23 cellular contexts compared by ENCODE assay signal in the genomic region with DNA sequence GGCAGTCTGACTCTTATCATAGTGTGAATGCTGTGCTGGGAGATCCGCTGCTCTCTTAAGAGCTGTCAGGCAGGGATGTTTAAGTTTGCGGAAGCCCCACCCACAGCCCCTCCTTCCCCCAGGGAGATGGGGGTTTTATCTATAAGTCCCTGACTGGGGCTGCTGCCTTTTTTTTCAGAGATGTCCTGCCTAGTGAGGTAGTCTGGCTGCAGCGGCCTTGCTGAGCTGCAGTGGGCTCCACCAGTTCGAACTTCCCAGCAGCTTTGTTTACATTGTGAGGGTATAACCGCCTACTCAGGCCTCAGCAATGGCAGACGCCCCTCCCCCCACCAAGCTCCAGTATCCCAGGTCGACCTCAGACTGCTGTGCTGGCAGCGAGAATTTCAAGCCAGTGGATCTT.
"Had no signal": no experiment of that assay in that cellular context is flagged by ENCODE, and none has a peak within 500 bp of the region (broad histone marks: within the 10 kb centered on the region; RNA-seq: fewer than 3 reads in every experiment).

No MANE protein-coding gene starts in this region.

- H3K27me3 ChIP-seq: hepatocyte, right atrium auricular region, suprapubic skin, transverse colon, upper lobe of right lung, uterus had no signal

- H3K27ac Mint-ChIP-seq: effector memory CD8-positive, alpha-beta T cell; immature natural killer cell; natural killer cell; progenitor cell of endocrine pancreas; stimulated activated naive CD8-positive, alpha-beta T cell treated with anti-CD3 and anti-CD28 coated beads, Interleukin-15, amount 100 ng/mL, for 72 hours had no signal

- ATAC-seq: effector memory CD8-positive, alpha-beta T cell; left ventricle myocardium superior; lower lobe of right lung; natural killer cell; sciatic nerve; stimulated activated naive CD8-positive, alpha-beta T cell treated with anti-CD3 and anti-CD28 coated beads, Interleukin-15, amount 100 ng/mL, for 72 hours; upper lobe of right lung had no signal

- H3K27ac ChIP-seq: hepatocyte, lower lobe of right lung, parathyroid adenoma, right atrium auricular region, suprapubic skin, transverse colon, upper lobe of right lung, uterus had no signal

- H3K4me1 Mint-ChIP-seq: immature natural killer cell; natural killer cell; stimulated activated naive CD8-positive, alpha-beta T cell treated with anti-CD3 and anti-CD28 coated beads, Interleukin-15, amount 100 ng/mL, for 72 hours had no signal

- H3K4me3 ChIP-seq: hepatocyte, lower lobe of right lung, right atrium auricular region, smooth muscle cell, suprapubic skin, transverse colon, upper lobe of right lung, uterus had no signal

- H3K27me3 Mint-ChIP-seq: progenitor cell of endocrine pancreas; stimulated activated naive CD8-positive, alpha-beta T cell treated with anti-CD3 and anti-CD28 coated beads, Interleukin-15, amount 100 ng/mL, for 72 hours had no signal

- H3K79me2 ChIP-seq: hepatocyte, parathyroid adenoma had no signal

- H2AFZ ChIP-seq: hepatocyte, parathyroid adenoma had no signal

- H3K9ac ChIP-seq: parathyroid adenoma had no signal

- H3K36me3 ChIP-seq: lower lobe of right lung, right atrium auricular region, suprapubic skin, transverse colon, upper lobe of right lung, uterus had no signal

- H3K4me3 Mint-ChIP-seq: effector memory CD8-positive, alpha-beta T cell; immature natural killer cell; natural killer cell; stimulated activated naive CD8-positive, alpha-beta T cell treated with anti-CD3 and anti-CD28 coated beads, Interleukin-15, amount 100 ng/mL, for 72 hours had no signal

- H3K4me1 ChIP-seq: lower lobe of right lung, parathyroid adenoma, right atrium auricular region, suprapubic skin, transverse colon, upper lobe of right lung, uterus had no signal

- DNase-seq: cortex of kidney; effector memory CD8-positive, alpha-beta T cell; head of caudate nucleus; immature natural killer cell; left ventricle myocardium superior; lower lobe of right lung; natural killer cell; stimulated activated CD4-positive, alpha-beta T cell treated with anti-CD3 and anti-CD28 coated beads, Interleukin-12 subunit alpha, Interleukin-12 subunit beta, amount 100 ng/mL, for 4 hours; stimulated activated CD4-positive, alpha-beta T cell treated with anti-CD3 and anti-CD28 coated beads, Interleukin-1b, Interleukin-23, amount 100 ng/mL, for 48 hours; stimulated activated CD4-positive, alpha-beta T cell treated with anti-CD3 and anti-CD28 coated beads, Interleukin-4, amount 100 ng/mL, for 1 hour; stimulated activated CD8-positive, alpha-beta memory T cell treated with anti-CD3 and anti-CD28 coated beads, Interleukin-4, amount 100 ng/mL, for 48 hours; stimulated activated naive CD4-positive, alpha-beta T cell; stimulated activated naive CD8-positive, alpha-beta T cell treated with anti-CD3 and anti-CD28 coated beads, Interleukin-15, amount 100 ng/mL, for 72 hours; transverse colon; upper lobe of right lung; uterus had no signal

- H3K4me2 ChIP-seq: hepatocyte, smooth muscle cell had no signal
